ENCODE assay signal across 16 cellular contexts in genomic region chr1:29503441-29503840, GRCh38.
A peak's percentile ranks its signal among the peaks of the same experiment; 100 is the strongest.
DNase-seq lines count a peak whose midpoint lies in the region; FAIRE-seq and TF ChIP-seq lines count a peak whose summit lies in the region.
"Had no signal": no experiment of that assay in that cellular context is flagged by ENCODE, and none has a peak within 500 bp of the region (broad histone marks: within the 10 kb centered on the region; RNA-seq: fewer than 3 reads in every experiment).

No MANE protein-coding gene starts in this region.

- H3K4me1 Mint-ChIP-seq in glutamatergic neuron (ENCODE audit: low read depth, unreplicated experiment): peaks cover 29% of the 10 kb centered on the region
- H3K4me1 Mint-ChIP-seq: CD8-positive, alpha-beta memory T cell; memory B cell; T-helper 17 cell had no signal

- peaks cover 15% of the 10 kb centered on the region for H3K9me3 Mint-ChIP-seq in glutamatergic neuron (ENCODE audit: unreplicated experiment)
- H3K9me3 Mint-ChIP-seq: dendritic cell treated with granulocyte-macrophage colony-stimulating factor and Interleukin-4, amounts not matched to agents 40 ng/mL and 50 ng/mL, for 4 days; memory B cell had no signal

- H3K27me3 Mint-ChIP-seq in glutamatergic neuron (ENCODE audit: unreplicated experiment): peaks cover 2% of the 10 kb centered on the region

- no peak overlapping the region for H3K4me3 Mint-ChIP-seq in glutamatergic neuron (ENCODE audit: unreplicated experiment)
- H3K4me3 Mint-ChIP-seq: CD8-positive, alpha-beta memory T cell; dendritic cell treated with granulocyte-macrophage colony-stimulating factor and Interleukin-4, amounts not matched to agents 40 ng/mL and 50 ng/mL, for 4 days; memory B cell; T-helper 17 cell had no signal

- no peak for FAIRE-seq in HTR-8/SVneo (lab: Jason Lieb, UNC)
- FAIRE-seq: pancreas had no signal

- DNase-seq in COLO668 (lab: John Stamatoyannopoulos, UW; ENCODE audit: unreplicated experiment): peak; percentile 97
- DNase-seq in NCI-H1436 (lab: John Stamatoyannopoulos, UW): peak; percentile 91
- DNase-seq in NCI-H345 (lab: John Stamatoyannopoulos, UW): peak; percentile 94
- DNase-seq in glutamatergic neuron: peak; percentile 10
- no peak for DNase-seq in stimulated activated CD8-positive, alpha-beta memory T cell treated with anti-CD3 and anti-CD28 coated beads, Interleukin-4, amount 100 ng/mL, for 48 hours
- no peak for DNase-seq in stimulated activated CD4-positive, alpha-beta T cell treated with anti-CD3 and anti-CD28 coated beads, Interleukin-2, amount 100 ng/mL, for 24 hours
- DNase-seq in Ammon's horn (ENCODE audit: low spot score): no peak
- no peak for DNase-seq in HTR-8/SVneo (ENCODE audit: insufficient read length, low spot score)
- DNase-seq: 8988T; activated CD4-positive, alpha-beta T cell treated with anti-CD3 and anti-CD28 coated beads for 48 hours; MV-4-11; T-helper 17 cell had no signal

- TF ChIP-seq CTCF in glutamatergic neuron (IDR thresholded peaks at IDR 0.05; ENCODE audit: partially characterized antibody, unreplicated experiment): no peak

- H3K36me3 Mint-ChIP-seq in glutamatergic neuron (ENCODE audit: unreplicated experiment): no peaks in the 10 kb centered on the region
- H3K36me3 Mint-ChIP-seq: CD8-positive, alpha-beta memory T cell; memory B cell had no signal

- H3K27ac Mint-ChIP-seq in glutamatergic neuron (ENCODE audit: unreplicated experiment): no peak overlapping the region
- H3K27ac Mint-ChIP-seq: CD8-positive, alpha-beta memory T cell; dendritic cell treated with granulocyte-macrophage colony-stimulating factor and Interleukin-4, amounts not matched to agents 40 ng/mL and 50 ng/mL, for 4 days; memory B cell; T-helper 17 cell had no signal

Comparison
In these comparisons a context has a peak if more than half of its experiments do, and no peak if none do; other contexts are left out.
1. DNase-seq: peak in COLO668 (single experiment), NCI-H1436 (single experiment), NCI-H345 (single experiment) and glutamatergic neuron (single experiment); none in stimulated activated CD8-positive, alpha-beta memory T cell treated with anti-CD3 and anti-CD28 coated beads, Interleukin-4, amount 100 ng/mL, for 48 hours (single experiment), stimulated activated CD4-positive, alpha-beta T cell treated with anti-CD3 and anti-CD28 coated beads, Interleukin-2, amount 100 ng/mL, for 24 hours (0 of 2), Ammon's horn (single experiment) and HTR-8/SVneo (single experiment).